Comparison of ENCODE assay signal across 19 cellular contexts in genomic region chr2:41910126-41910525, GRCh38.
DNase-seq lines count a peak whose midpoint lies in the region; ATAC-seq and TF ChIP-seq lines count a peak whose summit lies in the region.
"Had no signal": no experiment of that assay in that cellular context is flagged by ENCODE, and none has a peak within 500 bp of the region (broad histone marks: within the 10 kb centered on the region; RNA-seq: fewer than 3 reads in every experiment).

No MANE protein-coding gene starts in this region.

- no peak overlapping the region for H3K27ac ChIP-seq in heart right ventricle

- H3K36me3 Mint-ChIP-seq in natural killer cell treated with Interleukin-12 subunit alpha and Interleukin-12 subunit beta and Interleukin-15 and Interleukin-18, amount 100 ng/mL, for 72 hours, result peaks cover 6% of the 10 kb centered on the region

- H3K36me3 ChIP-seq in heart right ventricle, result no peaks in the 10 kb centered on the region
- H3K36me3 ChIP-seq: BE2C had no signal

- no peak for TF ChIP-seq CTCF in heart right ventricle (IDR thresholded peaks at IDR 0.05)

- H3K27me3 ChIP-seq in heart right ventricle, result no peaks in the 10 kb centered on the region
- H3K27me3 ChIP-seq: BE2C had no signal

- no peak overlapping the region for H3K27ac Mint-ChIP-seq in natural killer cell treated with Interleukin-12 subunit alpha and Interleukin-12 subunit beta and Interleukin-15 and Interleukin-18, amount 100 ng/mL, for 72 hours
- H3K27ac Mint-ChIP-seq: activated CD4-positive, alpha-beta T cell treated with anti-CD3 and anti-CD28 coated beads, Interleukin-2, amount 10 ng/mL, durations not matched to agents 7 days and 5 days; activated T-cell treated with anti-CD3 and anti-CD28 coated beads, Interleukin-2, amount 50 U/mL, for 72 hours; endodermal cell; T-helper 2 cell treated with Interferon-gamma antibody and Interleukin-4, amounts not matched to agents 5 μg/mL and 100 μg/mL, for 36 hours had no signal

- intact Hi-C loops in heart right ventricle (cut with DNase I), result loop anchor here in 1 of 10 donors (5.0 kb wide), 1 partner anchor 1128 kb away; no protein-coding TSS in a partner anchor

- peak; percentile 24 for DNase-seq in EL
- DNase-seq in amniotic epithelial cell (ENCODE audit: low read depth), result peak; percentile 91
- no peak for DNase-seq in natural killer cell treated with Interleukin-12 subunit alpha and Interleukin-12 subunit beta and Interleukin-15 and Interleukin-18, amount 100 ng/mL, for 72 hours (ENCODE audit: low spot score)
- DNase-seq in A172 (ENCODE audit: low spot score), result no peak
- DNase-seq in hepatic stellate cell (ENCODE audit: low spot score), result no peak
- no peak for DNase-seq in heart right ventricle
- DNase-seq: activated CD4-positive, alpha-beta T cell treated with anti-CD3 and anti-CD28 coated beads, Interleukin-2, amount 10 ng/mL, durations not matched to agents 7 days and 5 days; activated T-cell treated with anti-CD3 and anti-CD28 coated beads, Interleukin-2, amount 50 U/mL, for 72 hours; BE2C; endodermal cell; NCI-H1092; NCI-H2171; Right ventricle myocardium superior; substantia nigra had no signal

- WGBS in heart right ventricle, 2 donors, result 76 to 77% methylated on average over 1 of the region's 1 CpG

- no peaks in the 10 kb centered on the region for H3K9me3 ChIP-seq in heart right ventricle
- H3K9me3 ChIP-seq: BE2C had no signal

- peaks cover 0 to 30% (median 15%) of the 10 kb centered on the region in 9 donors for H3K4me1 ChIP-seq in heart right ventricle
- H3K4me1 ChIP-seq: BE2C had no signal

- ATAC-seq in HG03025 (IDR thresholded peaks at IDR 0.05; ENCODE audit: low FRiP score, unreplicated experiment) (peak; percentile 48), GM19023 (IDR thresholded peaks at IDR 0.05; ENCODE audit: unreplicated experiment) (no peak), heart right ventricle (no peak)
- peak; percentile 28 to 55 for ATAC-seq in natural killer cell treated with Interleukin-12 subunit alpha and Interleukin-12 subunit beta and Interleukin-15 and Interleukin-18, amount 100 ng/mL, for 72 hours
- ATAC-seq: K562 had no signal

- H3K9me3 Mint-ChIP-seq in natural killer cell treated with Interleukin-12 subunit alpha and Interleukin-12 subunit beta and Interleukin-15 and Interleukin-18, amount 100 ng/mL, for 72 hours, result no peaks in the 10 kb centered on the region
- H3K9me3 Mint-ChIP-seq: activated CD4-positive, alpha-beta T cell treated with anti-CD3 and anti-CD28 coated beads, Interleukin-2, amount 10 ng/mL, durations not matched to agents 7 days and 5 days; activated T-cell treated with anti-CD3 and anti-CD28 coated beads, Interleukin-2, amount 50 U/mL, for 72 hours; central memory CD8-positive, alpha-beta T cell; endodermal cell; T-helper 2 cell treated with Interferon-gamma antibody and Interleukin-4, amounts not matched to agents 5 μg/mL and 100 μg/mL, for 36 hours had no signal

- H3K4me3 Mint-ChIP-seq in natural killer cell treated with Interleukin-12 subunit alpha and Interleukin-12 subunit beta and Interleukin-15 and Interleukin-18, amount 100 ng/mL, for 72 hours, result no peak overlapping the region
- H3K4me3 Mint-ChIP-seq: activated CD4-positive, alpha-beta T cell treated with anti-CD3 and anti-CD28 coated beads, Interleukin-2, amount 10 ng/mL, durations not matched to agents 7 days and 5 days; activated T-cell treated with anti-CD3 and anti-CD28 coated beads, Interleukin-2, amount 50 U/mL, for 72 hours; central memory CD8-positive, alpha-beta T cell; endodermal cell; T-helper 2 cell treated with Interferon-gamma antibody and Interleukin-4, amounts not matched to agents 5 μg/mL and 100 μg/mL, for 36 hours had no signal

- H3K27me3 Mint-ChIP-seq in natural killer cell treated with Interleukin-12 subunit alpha and Interleukin-12 subunit beta and Interleukin-15 and Interleukin-18, amount 100 ng/mL, for 72 hours, result peaks cover 52 to 58% of the 10 kb centered on the region in 2 donors

- H3K4me1 Mint-ChIP-seq in natural killer cell treated with Interleukin-12 subunit alpha and Interleukin-12 subunit beta and Interleukin-15 and Interleukin-18, amount 100 ng/mL, for 72 hours (ENCODE audit: low read depth in 2 of 2), result peaks cover 11 to 19% of the 10 kb centered on the region in 2 donors
- H3K4me1 Mint-ChIP-seq: activated CD4-positive, alpha-beta T cell treated with anti-CD3 and anti-CD28 coated beads, Interleukin-2, amount 10 ng/mL, durations not matched to agents 7 days and 5 days had no signal

- no peak overlapping the region for H3K4me3 ChIP-seq in heart right ventricle
- H3K4me3 ChIP-seq: K562 had no signal

Comparison
In these comparisons a context has a peak if more than half of its experiments do, and no peak if none do; other contexts are left out.
1. DNase-seq: peak in EL (single experiment) and amniotic epithelial cell (single experiment); none in natural killer cell treated with Interleukin-12 subunit alpha and Interleukin-12 subunit beta and Interleukin-15 and Interleukin-18, amount 100 ng/mL, for 72 hours (single experiment), A172 (single experiment), hepatic stellate cell (single experiment) and heart right ventricle (0 of 2).
2. ATAC-seq: peak in HG03025 (single experiment) and natural killer cell treated with Interleukin-12 subunit alpha and Interleukin-12 subunit beta and Interleukin-15 and Interleukin-18, amount 100 ng/mL, for 72 hours (2 of 2); none in GM19023 (single experiment) and heart right ventricle (0 of 8).